Comparison of ENCODE assay signal across 32 cellular contexts in genomic region chr11:60511393-60511792, GRCh38. TPM values are rescaled to one million over a fixed set of nuclear protein-coding genes. Genes with fewer than 3 reads are reported as not detected.
DNase-seq lines count a peak whose midpoint lies in the region; ATAC-seq, FAIRE-seq and TF ChIP-seq lines count a peak whose summit lies in the region.
"Had no signal": no experiment of that assay in that cellular context is flagged by ENCODE, and none has a peak within 500 bp of the region (broad histone marks: within the 10 kb centered on the region; RNA-seq: fewer than 3 reads in every experiment).

No MANE protein-coding gene starts in this region.

- TF ChIP-seq EP300 in GM12878 (IDR thresholded peaks at IDR 0.05; ENCODE audit: borderline replicate concordance in 1 of 2, control insufficient read depth in 1 of 2, low read depth in 2 of 2, low read length in 2 of 2) = no peak

- TF ChIP-seq CTCF in GM13977 (IDR thresholded peaks at IDR 0.05; ENCODE audit: extremely low read depth, insufficient read depth, missing control alignments) = no peak
- no peak for TF ChIP-seq CTCF in GM12878 (IDR thresholded peaks at IDR 0.05 in 2 of 3, conservative IDR thresholded peaks at IDR 0.05 in 1 of 3; ENCODE audit: control insufficient read depth in 2 of 3, extremely low read depth in 1 of 3, insufficient read depth in 1 of 3, low read depth in 3 of 3, low read length in 3 of 3)
- TF ChIP-seq CTCF in nephron (IDR thresholded peaks at IDR 0.05; ENCODE audit: unreplicated experiment in 3 of 3) = no peak
- no peak for TF ChIP-seq CTCF in omental fat pad (IDR thresholded peaks at IDR 0.05)

- intact Hi-C loops in GM12878 (cut with micrococcal nuclease; ENCODE audit: unreplicated experiment) = no loop called here

- H3K27ac Mint-ChIP-seq in nephron = peak overlapping the region in 2 of 3 experiments; percentile 75 to 80
- H3K27ac Mint-ChIP-seq: CD8-positive, alpha-beta T cell; GM23338; HFFc6; T-helper 1 cell treated with Interleukin-12 subunit alpha and Interleukin-12 subunit beta and Interleukin-4 antibody, amounts not matched to agents 30 μg/mL and 1 μg/mL, for 36 hours had no signal

- no peaks in the 10 kb centered on the region for H3K36me3 Mint-ChIP-seq in nephron (ENCODE audit: low read depth)
- H3K36me3 Mint-ChIP-seq: CD8-positive, alpha-beta T cell had no signal

- H3K4me2 ChIP-seq in GM12878 (ENCODE audit: control insufficient read depth, insufficient read depth) = no peak overlapping the region
- H3K4me2 ChIP-seq: A549, GM23338 had no signal

- no peaks in the 10 kb centered on the region for H3K79me2 ChIP-seq in GM12878 (ENCODE audit: control insufficient read depth, insufficient read depth, low read length)

- ATAC-seq in GM12878 (no peak), omental fat pad (ENCODE audit: low FRiP score) (no peak), GM21360 (IDR thresholded peaks at IDR 0.05; ENCODE audit: unreplicated experiment) (no peak)
- ATAC-seq: A549; CD8-positive, alpha-beta T cell; GM23338; K562 had no signal

- RAD21 ChIA-PET in GM12878 (lab: Charles Lee; ENCODE audit: unreplicated experiment) = no interaction called here

- TF ChIP-seq RAD21 in GM12878 (IDR thresholded peaks at IDR 0.05; ENCODE audit: insufficient read depth, low read depth, low read length) = no peak

- H3K9me3 ChIP-seq in GM12878 (replicated peaks; ENCODE audit: control insufficient read depth, insufficient read depth, low read length) = no peaks in the 10 kb centered on the region; the same call in 2 of the 3 replicates
- H3K9me3 ChIP-seq: A549, Caco-2, HAP-1, MG63 had no signal

- no peak overlapping the region for H3K4me3 Mint-ChIP-seq in nephron
- H3K4me3 Mint-ChIP-seq: CD8-positive, alpha-beta T cell; GM23338; HFFc6; T-helper 1 cell treated with Interleukin-12 subunit alpha and Interleukin-12 subunit beta and Interleukin-4 antibody, amounts not matched to agents 30 μg/mL and 1 μg/mL, for 36 hours had no signal

- CTCF ChIA-PET in GM12878 (lab: Yijun Ruan, JAX) = interaction anchor here (0.5 kb wide), 1 partner anchor 146 kb away, joined by 3 read pairs; no protein-coding TSS in a partner anchor

- no peak overlapping the region for H3K4me3 ChIP-seq in GM12878
- H3K4me3 ChIP-seq: A549, GM23338, HAP-1, K562, MG63, SK-N-MC had no signal

- H3K4me1 Mint-ChIP-seq in nephron = peaks cover 36% of the 10 kb centered on the region

- no peaks in the 10 kb centered on the region for H4K20me1 ChIP-seq in GM12878 (ENCODE audit: control insufficient read depth, insufficient read depth)

- in situ Hi-C loops in GM13977 (cut with MboI; ENCODE audit: low pct_unique_long_range_greater_than_20kb, low sequenced_read_pairs, unreplicated experiment) = no loop called here
- in situ Hi-C loops in GM12878 (cut with MboI) = no loop called here

- no peaks in the 10 kb centered on the region for H3K36me3 ChIP-seq in GM12878 (ENCODE audit: control insufficient read depth in 2 of 2, insufficient read depth in 2 of 2, low read length in 1 of 2)
- H3K36me3 ChIP-seq: HAP-1, MG63 had no signal

- SMC1A ChIA-PET in GM12878 (lab: Charles Lee; ENCODE audit: uncharacterized antibody, unreplicated experiment) = interaction anchor here (0.9 kb wide), 1 partner anchor 349 kb away, joined by 3 read pairs; no protein-coding TSS in a partner anchor

- DNase-seq in GM13977 (ENCODE audit: low spot score) (peak; percentile 25), NAMALWA (ENCODE audit: low spot score) (peak; percentile 31), GM12878 (ENCODE audit: low read depth, low spot score) (no peak), NCI-H1092 (lab: John Stamatoyannopoulos, UW) (no peak), omental fat pad (ENCODE audit: low spot score) (no peak)
- DNase-seq: AML-193; Caco-2; CD8-positive, alpha-beta T cell; DMS79; EL; GDM1; HFFc6; MG63; NCI-H1105 treated with DMSO at 0.1 percent for 48 hours; NCI-H2029 treated with DMSO at 0.1 percent for 48 hours; NCI-H226; NCI-H510A; NCI-H69; SIG-M5; SW 1271 had no signal

- H3K27ac ChIP-seq in GM12878 (ENCODE audit: control insufficient read depth, insufficient read depth) = no peak overlapping the region
- H3K27ac ChIP-seq: A549, C4-2B, SK-N-MC had no signal

- H3K27me3 Mint-ChIP-seq in nephron (ENCODE audit: low read depth) = no peaks in the 10 kb centered on the region

- TF ChIP-seq POLR2A in GM12878 (IDR thresholded peaks at IDR 0.05; ENCODE audit: low read depth, low read length) = no peak

- no peak overlapping the region for H3K9ac ChIP-seq in GM12878 (ENCODE audit: control insufficient read depth, insufficient read depth, low read length)

- H2AFZ ChIP-seq in GM12878 (ENCODE audit: control insufficient read depth, low read depth, low read length) = no peak overlapping the region
- H2AFZ ChIP-seq: GM23338 had no signal

- H3K27me3 ChIP-seq in GM12878 (replicated peaks in 1 of 2; ENCODE audit: control insufficient read depth in 2 of 2, insufficient read depth in 2 of 2, low read length in 1 of 2) = no peaks in the 10 kb centered on the region; a peak in 1 of 4 replicates
- H3K27me3 ChIP-seq: MG63 had no signal

- BruUV-seq in GM12878 (replicated peaks; lab: Mats Ljungman, UMichigan) = no TSS peak

- FAIRE-seq in GM12878 (lab: Jason Lieb, UNC) = peak; percentile 59
- FAIRE-seq: A549, GM18507, HTR-8/SVneo, K562, RCC 7860 had no signal

- H3K9me3 Mint-ChIP-seq in nephron = peaks cover 4% of the 10 kb centered on the region
- H3K9me3 Mint-ChIP-seq: T-helper 1 cell treated with Interleukin-12 subunit alpha and Interleukin-12 subunit beta and Interleukin-4 antibody, amounts not matched to agents 30 μg/mL and 1 μg/mL, for 36 hours had no signal

- no peaks in the 10 kb centered on the region for H3K4me1 ChIP-seq in GM12878 (ENCODE audit: control insufficient read depth, insufficient read depth, low read length)
- H3K4me1 ChIP-seq: A549, Caco-2, HAP-1 had no signal

- 35% methylated on average over 6 of the region's 6 CpGs for WGBS in GM12878 (ENCODE audit: insufficient coverage, insufficient replicate concordance, low lambda C conversion rate, missing lambda C conversion rate)

- POLR2A ChIA-PET in GM12878 (lab: Charles Lee) = no interaction called here

TF ChIP-seq in GM12878, 131 proteins besides CTCF, POLR2A, EP300 and RAD21 (continues in another document):
- TF ChIP-seq YY1 (IDR thresholded peaks at IDR 0.05; ENCODE audit: low read depth, low read length) (no peak), JUND (IDR thresholded peaks at IDR 0.05; ENCODE audit: low read depth, low read length) (no peak)

RNA-seq across cellular contexts. Expression of gene MS4A13, which starts 3.8 kb away (rescaled TPM):
- total RNA-seq in GM12878 (2013; cell fraction: nucleolus; rRNA removed) = not detected in 2 replicates
- total RNA-seq in GM12878 (2014; rRNA removed) (not detected in 2 replicates), GM12878 (2014; rRNA removed; fragmentation: Illumina TruSeq; extraction: Trizol) (not detected in 2 replicates), GM12878 (2021) (not detected in 2 replicates), omental fat pad (not detected)
- not detected for polyA plus RNA-seq in GM12878 (2011; ENCODE audit: low read depth)
- polyA plus RNA-seq in GM12878 (2011; rRNA removed) (not detected in 2 replicates), GM12878 (2014; fragmentation: Illumina TruSeq; extraction: Trizol) (not detected in 2 replicates), GM12878 (2014; fragmentation: Nextera tagmentation; extraction: Ambion mirVana) (not detected), GM12878 (2014; rRNA removed) (not detected in 2 replicates), GM12878 (2016; fragmentation: Nextera tagmentation; extraction: Ambion mirVana) (not detected)
- polyA plus RNA-seq in GM12878 (2011; cell fraction: cytosol; rRNA removed) = not detected in 2 replicates
- not detected in 2 replicates for polyA plus RNA-seq in GM12878 (2011; cell fraction: nucleus; rRNA removed)
- polyA plus RNA-seq in GM12878 (2012) = not detected in 2 replicates
- not detected in 2 replicates for polyA minus RNA-seq in GM12878 (2011; rRNA and poly(A)+ RNA removed)
- polyA minus RNA-seq in GM12878 (2011; cell fraction: cytosol; rRNA and poly(A)+ RNA removed) = not detected in 2 replicates
- not detected in 2 replicates for polyA minus RNA-seq in GM12878 (2011; cell fraction: nucleus; rRNA and poly(A)+ RNA removed)
- total RNA-seq: Caco-2; CD8-positive, alpha-beta T cell; GM23338; HFFc6; K562 had no signal
- polyA plus RNA-seq: A549, GM23338 had no signal

RNA-seq across cellular contexts. Expression of gene MS4A12, which starts 18.8 kb away (rescaled TPM):
- not detected in 2 replicates for total RNA-seq in GM12878 (2013; cell fraction: nucleolus; rRNA removed)
- not detected in 2 replicates for total RNA-seq in GM12878 (2014; rRNA removed)
- total RNA-seq in GM12878 (2014; rRNA removed; fragmentation: Illumina TruSeq; extraction: Trizol) = not detected in 2 replicates
- total RNA-seq in GM12878 (2021) = not detected in 2 replicates
- polyA plus RNA-seq in GM12878 (2011; ENCODE audit: low read depth) = not detected
- not detected in 2 replicates for polyA plus RNA-seq in GM12878 (2011; rRNA removed)
- not detected in 2 replicates for polyA plus RNA-seq in GM12878 (2011; cell fraction: cytosol; rRNA removed)
- polyA plus RNA-seq in GM12878 (2011; cell fraction: nucleus; rRNA removed) = not detected in 2 replicates
- not detected in 2 replicates for polyA plus RNA-seq in GM12878 (2012)
- polyA plus RNA-seq in GM12878 (2014; fragmentation: Illumina TruSeq; extraction: Trizol) = not detected in 2 replicates
- polyA plus RNA-seq in GM12878 (2014; fragmentation: Nextera tagmentation; extraction: Ambion mirVana) = under 1 TPM in 1 of 2 experiments, not detected in 1; 0.05 TPM
- not detected in 2 replicates for polyA plus RNA-seq in GM12878 (2014; rRNA removed)
- not detected for polyA plus RNA-seq in GM12878 (2016; fragmentation: Nextera tagmentation; extraction: Ambion mirVana)
- not detected in 2 replicates for polyA minus RNA-seq in GM12878 (2011; rRNA and poly(A)+ RNA removed)
- not detected in 2 replicates for polyA minus RNA-seq in GM12878 (2011; cell fraction: cytosol; rRNA and poly(A)+ RNA removed)
- not detected in 2 replicates for polyA minus RNA-seq in GM12878 (2011; cell fraction: nucleus; rRNA and poly(A)+ RNA removed)
- not detected for total RNA-seq in omental fat pad
- total RNA-seq: Caco-2; CD8-positive, alpha-beta T cell; K562 had no signal
- polyA plus RNA-seq: A549, K562 had no signal

RNA-seq across cellular contexts. Expression of gene MS4A1, which starts 55.7 kb away (rescaled TPM):
- total RNA-seq in GM12878 (2013; cell fraction: nucleolus; rRNA removed) = 2,844 and 2,953 TPM in 2 replicates
- total RNA-seq in GM12878 (2014; rRNA removed) = 648 and 816 TPM in 2 replicates
- 704 and 727 TPM in 2 replicates for total RNA-seq in GM12878 (2014; rRNA removed; fragmentation: Illumina TruSeq; extraction: Trizol)
- total RNA-seq in GM12878 (2021) = 464 and 482 TPM in 2 replicates
- 240 TPM for polyA plus RNA-seq in GM12878 (2011; ENCODE audit: low read depth)
- polyA plus RNA-seq in GM12878 (2011; rRNA removed) = 2,106 and 2,789 TPM in 2 replicates
- 525 and 638 TPM in 2 replicates for polyA plus RNA-seq in GM12878 (2011; cell fraction: cytosol; rRNA removed)
- 3,281 and 5,236 TPM in 2 replicates for polyA plus RNA-seq in GM12878 (2011; cell fraction: nucleus; rRNA removed)
- polyA plus RNA-seq in GM12878 (2012) = 385 and 600 TPM in 2 replicates
- 1,039 and 1,405 TPM in 2 replicates for polyA plus RNA-seq in GM12878 (2014; fragmentation: Illumina TruSeq; extraction: Trizol)
- polyA plus RNA-seq in GM12878 (2014; fragmentation: Nextera tagmentation; extraction: Ambion mirVana) = 1,000 to 10,000 TPM in 1 of 2 experiments, 100 to 1,000 TPM in 1; 730 to 1,013 TPM
- 415 and 598 TPM in 2 replicates for polyA plus RNA-seq in GM12878 (2014; rRNA removed)
- 100 to 1,000 TPM; 329 to 364 TPM for polyA plus RNA-seq in GM12878 (2016; fragmentation: Nextera tagmentation; extraction: Ambion mirVana)
- 651 and 895 TPM in 2 replicates for polyA minus RNA-seq in GM12878 (2011; rRNA and poly(A)+ RNA removed)
- polyA minus RNA-seq in GM12878 (2011; cell fraction: cytosol; rRNA and poly(A)+ RNA removed) = 259 and 331 TPM in 2 replicates
- polyA minus RNA-seq in GM12878 (2011; cell fraction: nucleus; rRNA and poly(A)+ RNA removed) = 534 and 594 TPM in 2 replicates
- total RNA-seq in omental fat pad = 1 to 10 TPM in 3 of 4 donors, under 1 TPM in 1; 0.96 to 4.5 (median 2.3) TPM
- total RNA-seq: Caco-2, GM23338, HFFc6 had no signal
- polyA plus RNA-seq: A549 had no signal

Comparison
In these comparisons a context has a peak if more than half of its experiments do, and no peak if none do; other contexts are left out.
1. DNase-seq: peak in GM13977 (single experiment) and NAMALWA (single experiment); none in GM12878 (single experiment), NCI-H1092 (single experiment) and omental fat pad (single experiment).
2. RNA of gene MS4A1, which starts 55.7 kb away (total RNA-seq): 464 to 2,953 TPM in GM12878; 0.96 to 4.5 TPM in omental fat pad; every median in the first group is over 10 times any median in the second.